21 cellular contexts compared by ENCODE assay signal in the genomic region with DNA sequence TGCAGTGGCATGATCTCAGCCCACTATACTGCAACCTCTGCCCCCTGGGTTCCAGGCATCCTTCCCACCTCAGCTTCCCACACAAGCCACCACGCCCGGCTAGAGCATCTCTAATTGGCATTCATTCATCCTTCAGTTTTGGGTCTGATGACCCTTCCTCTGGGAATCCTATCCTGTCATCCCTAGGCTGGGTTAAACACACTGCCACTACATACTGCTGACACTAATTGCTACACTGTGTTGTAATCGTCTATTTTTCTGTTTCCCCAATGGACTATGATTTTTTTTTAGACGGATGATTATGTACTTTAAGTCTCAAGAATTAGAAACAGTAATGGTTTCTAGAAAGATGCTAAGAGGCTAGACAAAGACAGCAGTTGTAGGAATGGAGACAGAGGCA.
"Had no signal": no experiment of that assay in that cellular context is flagged by ENCODE, and none has a peak within 500 bp of the region (broad histone marks: within the 10 kb centered on the region; RNA-seq: fewer than 3 reads in every experiment).

No MANE protein-coding gene starts in this region.

- H3K27ac Mint-ChIP-seq: activated CD4-positive, alpha-beta memory T cell treated with anti-CD3 and anti-CD28 coated beads for 36 hours; activated CD4-positive, alpha-beta T cell treated with anti-CD3 and anti-CD28 coated beads, Interleukin-2, amount 10 ng/mL, durations not matched to agents 7 days and 5 days; activated naive CD4-positive, alpha-beta T cell treated with anti-CD3 and anti-CD28 coated beads, Interleukin-2, amount 50 U/mL, for 24 hours; T-helper 17 cell had no signal

- H3K4me1 ChIP-seq: body of pancreas had no signal

- H3K27me3 Mint-ChIP-seq: activated CD4-positive, alpha-beta memory T cell treated with anti-CD3 and anti-CD28 coated beads for 36 hours; central memory CD8-positive, alpha-beta T cell; T-helper 17 cell had no signal

- H3K4me2 ChIP-seq: PC-9 had no signal

- H3K4me3 ChIP-seq: body of pancreas, PC-9 had no signal

- H3K27me3 ChIP-seq: body of pancreas had no signal

- H3K4me3 Mint-ChIP-seq: activated CD4-positive, alpha-beta memory T cell treated with anti-CD3 and anti-CD28 coated beads for 36 hours; activated CD4-positive, alpha-beta T cell treated with anti-CD3 and anti-CD28 coated beads, Interleukin-2, amount 10 ng/mL, durations not matched to agents 7 days and 5 days; activated naive CD4-positive, alpha-beta T cell treated with anti-CD3 and anti-CD28 coated beads, Interleukin-2, amount 50 U/mL, for 24 hours; central memory CD8-positive, alpha-beta T cell; T-helper 17 cell had no signal

- H3K9me3 Mint-ChIP-seq: activated CD4-positive, alpha-beta memory T cell treated with anti-CD3 and anti-CD28 coated beads for 36 hours; activated CD4-positive, alpha-beta T cell treated with anti-CD3 and anti-CD28 coated beads, Interleukin-2, amount 10 ng/mL, durations not matched to agents 7 days and 5 days; activated naive CD4-positive, alpha-beta T cell treated with anti-CD3 and anti-CD28 coated beads, Interleukin-2, amount 50 U/mL, for 24 hours; central memory CD8-positive, alpha-beta T cell had no signal

- H3K27ac ChIP-seq: body of pancreas, PC-9 had no signal

- H3K9me3 ChIP-seq: body of pancreas had no signal

- DNase-seq: activated CD4-positive, alpha-beta memory T cell treated with anti-CD3 and anti-CD28 coated beads for 36 hours; activated CD4-positive, alpha-beta T cell treated with anti-CD3 and anti-CD28 coated beads, Interleukin-2, amount 10 ng/mL, durations not matched to agents 7 days and 5 days; activated CD4-positive, CD25-positive, alpha-beta regulatory T cell; activated naive CD4-positive, alpha-beta T cell; activated T-cell treated with anti-CD3 and anti-CD28 coated beads for 4 hours; activated T-cell treated with anti-CD3 and anti-CD28 coated beads, Interleukin-2, amount 50 U/mL, for 48 hours; aorta; body of pancreas; KG1; NCI-H1048; NCI-H146; NCI-H187 treated with DMSO at 0.1 percent for 48 hours; NCI-H2081 treated with DMSO at 0.1 percent for 48 hours; NCI-H446; NCI-H524; PC-9; SHP77 treated with DMSO at 0.1 percent for 48 hours; T-helper 17 cell; T1000 had no signal

- H2AFZ ChIP-seq: PC-9 had no signal

- H3K4me1 Mint-ChIP-seq: activated CD4-positive, alpha-beta T cell treated with anti-CD3 and anti-CD28 coated beads, Interleukin-2, amount 10 ng/mL, durations not matched to agents 7 days and 5 days; activated naive CD4-positive, alpha-beta T cell treated with anti-CD3 and anti-CD28 coated beads, Interleukin-2, amount 50 U/mL, for 24 hours; central memory CD8-positive, alpha-beta T cell had no signal

- H3K36me3 Mint-ChIP-seq: activated CD4-positive, alpha-beta memory T cell treated with anti-CD3 and anti-CD28 coated beads for 36 hours; activated naive CD4-positive, alpha-beta T cell treated with anti-CD3 and anti-CD28 coated beads, Interleukin-2, amount 50 U/mL, for 24 hours had no signal
